In the genomic region with DNA sequence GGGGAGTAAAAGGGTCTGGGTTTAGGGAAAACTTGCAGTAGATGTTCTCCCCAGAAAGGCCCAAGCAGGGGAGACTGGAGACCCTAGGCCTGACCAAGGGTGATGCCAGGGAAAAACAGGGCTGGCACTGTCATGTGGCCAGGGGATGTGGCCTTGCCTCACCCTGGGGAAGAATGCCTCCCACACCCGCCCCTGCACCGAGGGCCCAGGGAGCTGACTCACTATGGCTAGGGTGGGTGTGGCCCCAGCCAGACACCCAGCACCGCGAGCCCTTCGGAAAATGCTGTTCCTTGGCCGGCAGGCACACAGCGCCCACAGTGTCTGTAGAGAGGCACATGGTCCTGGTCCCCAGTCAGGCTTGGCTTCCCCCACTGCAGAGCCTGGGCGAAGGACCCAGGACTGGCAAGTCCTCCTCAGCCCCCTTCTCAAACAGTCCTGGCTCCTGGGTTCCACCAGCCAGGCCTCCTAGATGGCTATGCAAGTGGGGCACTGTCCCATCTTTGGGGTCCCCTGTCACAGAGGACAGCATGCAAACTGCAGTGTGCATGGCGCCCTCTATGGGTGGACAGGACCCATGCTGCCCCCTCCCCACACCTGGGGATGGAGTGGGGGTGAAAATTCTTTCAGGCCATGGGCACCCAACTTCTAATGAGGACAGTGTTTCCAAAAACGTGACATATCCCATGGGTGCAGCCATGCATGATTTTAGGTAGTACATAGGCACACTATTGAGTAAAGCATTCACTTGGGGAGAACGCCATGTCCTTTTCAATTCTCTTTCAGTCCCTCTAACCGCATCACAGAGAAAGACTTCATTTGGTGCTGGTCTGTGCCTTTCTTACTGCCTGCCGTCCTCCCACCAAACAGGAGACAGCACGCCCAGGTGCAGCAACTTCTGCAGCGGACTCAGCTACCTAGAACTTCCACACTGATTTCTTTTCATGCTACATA, we compare ENCODE assay signal across 8 cellular contexts. TPM values are rescaled to one million over a fixed set of nuclear protein-coding genes. Genes with fewer than 3 reads are reported as not detected.
DNase-seq lines count a peak whose midpoint lies in the region; ATAC-seq and TF ChIP-seq lines count a peak whose summit lies in the region.

No MANE protein-coding gene starts in this region.

- no peaks in the 10 kb centered on the region for H3K4me1 Mint-ChIP-seq in activated T-cell treated with anti-CD3 and anti-CD28 coated beads, Interleukin-2, amount 50 U/mL, for 4 hours (ENCODE audit: low read depth)

- H3K36me3 Mint-ChIP-seq in activated T-cell treated with anti-CD3 and anti-CD28 coated beads, Interleukin-2, amount 50 U/mL, for 4 hours (ENCODE audit: insufficient read depth) = peaks cover 3% of the 10 kb centered on the region

- H3K4me3 ChIP-seq in dorsolateral prefrontal cortex = no peak overlapping the region

- TF ChIP-seq CTCF in dorsolateral prefrontal cortex (IDR thresholded peaks at IDR 0.05 in 54 of 56, conservative IDR thresholded peaks at IDR 0.05 in 2 of 56; ENCODE audit: low read depth in 1 of 56, partially characterized antibody in 56 of 56) (peak in 48 of 56 donors; percentile 15 to 62 (median 38)), omental fat pad (IDR thresholded peaks at IDR 0.05) (no peak)

- H3K4me3 Mint-ChIP-seq in activated T-cell treated with anti-CD3 and anti-CD28 coated beads, Interleukin-2, amount 50 U/mL, for 4 hours = no peak overlapping the region

- no peaks in the 10 kb centered on the region for H3K9me3 Mint-ChIP-seq in activated T-cell treated with anti-CD3 and anti-CD28 coated beads, Interleukin-2, amount 50 U/mL, for 4 hours

- DNase-seq in activated T-cell treated with anti-CD3 and anti-CD28 coated beads, Interleukin-2, amount 50 U/mL, for 48 hours = peak; percentile 34 to 47
- no peak for DNase-seq in activated T-cell treated with anti-CD3 and anti-CD28 coated beads, Interleukin-2, amount 50 U/mL, for 4 hours
- DNase-seq in NCI-H69 (lab: John Stamatoyannopoulos, UW) (peak; percentile 87), dorsolateral prefrontal cortex (peak in 1 of 10 donors; percentile 65), omental fat pad (ENCODE audit: low spot score) (no peak), T-helper 9 cell (no peak), NCI-H1694 treated with DMSO at 0.1 percent for 48 hours (lab: John Stamatoyannopoulos, UW) (no peak)

- no peak overlapping the region for H3K27ac ChIP-seq in dorsolateral prefrontal cortex

- ATAC-seq in activated T-cell treated with anti-CD3 and anti-CD28 coated beads, Interleukin-2, amount 50 U/mL, for 4 hours = no peak
- peak; percentile 12 for ATAC-seq in omental fat pad (ENCODE audit: low FRiP score)
- no peak for ATAC-seq in HG02973 (IDR thresholded peaks at IDR 0.05; ENCODE audit: unreplicated experiment)

- intact Hi-C loops in dorsolateral prefrontal cortex (cut with DNase I) = no loop called here

- no peaks in the 10 kb centered on the region for H3K27me3 Mint-ChIP-seq in activated T-cell treated with anti-CD3 and anti-CD28 coated beads, Interleukin-2, amount 50 U/mL, for 4 hours (ENCODE audit: low read depth)

- no peaks in the 10 kb centered on the region for H3K27me3 ChIP-seq in dorsolateral prefrontal cortex

RNA-seq across cellular contexts. Expression of a gene that starts 15.2 kb away (rescaled TPM):
- under 1 TPM; 0.30 to 0.55 (median 0.30) TPM for total RNA-seq in activated T-cell treated with anti-CD3 and anti-CD28 coated beads, Interleukin-2, amount 50 U/mL, for 4 hours
- total RNA-seq in dorsolateral prefrontal cortex = 100 to 1,000 TPM in 2 of 120 experiments, 10 to 100 TPM in 103, 1 to 10 TPM in 15; 5.8 to 117 (median 15.1) TPM
- 1 to 10 TPM in 2 of 4 donors, under 1 TPM in 1, not detected in 1; 0.84 to 1.9 (median 1.7) TPM for total RNA-seq in omental fat pad

Comparison
In these comparisons a context has a peak if more than half of its experiments do, and no peak if none do; other contexts are left out.
1. DNase-seq: peak in activated T-cell treated with anti-CD3 and anti-CD28 coated beads, Interleukin-2, amount 50 U/mL, for 48 hours (2 of 2) and NCI-H69 (single experiment); none in activated T-cell treated with anti-CD3 and anti-CD28 coated beads, Interleukin-2, amount 50 U/mL, for 4 hours (single experiment), omental fat pad (single experiment), T-helper 9 cell (single experiment) and NCI-H1694 treated with DMSO at 0.1 percent for 48 hours (single experiment).
2. CTCF ChIP-seq: peak in dorsolateral prefrontal cortex (48 of 56); none in omental fat pad (0 of 3).